Comparison of ENCODE assay signal across 1 cellular context in genomic region chr18:6401687-6402086, GRCh38.
TF ChIP-seq lines count a peak whose summit lies in the region.

No MANE protein-coding gene starts in this region.

TF ChIP-seq in K562, 482 proteins besides CTCF, POLR2A, EP300 and RAD21 (continued from another document):
- TF ChIP-seq ZHX1 (conservative IDR thresholded peaks at IDR 0.05; ENCODE audit: low read length) (no peak), MCM2 (IDR thresholded peaks at IDR 0.05; ENCODE audit: low read depth) (no peak), NCOA1 (IDR thresholded peaks at IDR 0.05; ENCODE audit: low read depth) (no peak), HEY1 (CRISPR knock-in tag; IDR thresholded peaks at IDR 0.05; ENCODE audit: borderline replicate concordance) (no peak), MTF1 (CRISPR knock-in tag; IDR thresholded peaks at IDR 0.05; ENCODE audit: borderline replicate concordance) (no peak), E2F3 (CRISPR knock-in tag; IDR thresholded peaks at IDR 0.05) (no peak), HINFP (tag; conservative IDR thresholded peaks at IDR 0.05; ENCODE audit: low read depth) (no peak), SIRT6 (IDR thresholded peaks at IDR 0.05; ENCODE audit: low read depth, low read length) (no peak), ARID3A (IDR thresholded peaks at IDR 0.05; ENCODE audit: borderline replicate concordance, low read depth, low read length) (no peak), CHD1 (IDR thresholded peaks at IDR 0.05; ENCODE audit: low read length) (no peak), RFX7 (CRISPR knock-in tag; IDR thresholded peaks at IDR 0.05) (no peak), CCAR2 (IDR thresholded peaks at IDR 0.05; ENCODE audit: low read depth, low read length) (no peak), LARP7 (IDR thresholded peaks at IDR 0.05) (no peak), FOXJ2 (tag; IDR thresholded peaks at IDR 0.05) (no peak)
